Comparison of ENCODE assay signal across 8 cellular contexts in the genomic region with DNA sequence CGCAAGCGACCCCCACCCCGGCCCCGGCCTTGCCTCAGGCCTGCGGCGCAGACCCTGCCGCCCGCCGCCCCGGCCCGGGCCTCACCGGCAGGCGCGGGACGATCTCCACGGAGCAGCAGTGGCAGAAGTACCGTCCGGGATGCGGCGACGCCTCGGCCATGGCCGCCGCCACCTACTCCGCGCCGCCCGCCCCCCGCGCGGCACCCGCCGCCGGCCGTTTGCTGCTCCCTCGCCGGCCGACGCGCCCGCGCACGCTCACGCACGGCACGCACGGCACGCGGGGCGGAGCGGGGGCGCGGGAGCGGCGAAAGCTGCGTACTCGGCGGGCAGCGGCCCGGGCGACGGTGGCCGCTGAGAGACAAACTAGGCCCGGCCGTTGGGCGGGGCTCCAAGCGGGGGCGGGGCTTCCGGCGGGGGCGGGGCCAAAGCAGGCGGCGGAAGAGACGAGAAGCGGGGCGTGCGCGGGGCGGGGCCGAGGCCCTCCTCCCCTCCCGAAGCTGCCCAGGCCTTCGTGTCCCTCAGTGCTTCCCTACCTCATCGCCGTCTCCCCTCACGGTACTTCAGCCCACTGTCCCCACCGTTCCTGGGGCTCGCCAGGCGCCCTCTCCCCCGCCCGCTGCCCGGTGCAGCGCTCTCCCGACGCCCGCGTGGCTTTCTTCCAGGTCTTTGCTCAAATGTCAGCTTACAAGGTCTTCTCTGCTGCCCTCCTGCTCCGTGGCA. TPM values are rescaled to one million over a fixed set of nuclear protein-coding genes. Genes with fewer than 3 reads are reported as not detected.
DNase-seq lines count a peak whose midpoint lies in the region; ATAC-seq and TF ChIP-seq lines count a peak whose summit lies in the region.

RNF126 (minus strand) TSS at position 253 of the 720 bp plus-strand sequence; CDS start at position 160, 93 bp downstream.

- H3K36me3 ChIP-seq in right atrium auricular region (no peaks in the 10 kb centered on the region), urinary bladder (ENCODE audit: insufficient read depth) (no peaks in the 10 kb centered on the region)

- H3K27ac ChIP-seq in angular gyrus (ENCODE audit: low read depth, low read length) (peak within 1 kb of the TSS; percentile 98), right atrium auricular region (peak within 1 kb of the TSS; percentile 94 to 96), urinary bladder (ENCODE audit: low read depth) (peak within 1 kb of the TSS; percentile 83)

- H3K4me1 ChIP-seq in right atrium auricular region = peaks cover 0 to 62% of the 10 kb centered on the region in 2 donors
- no peaks in the 10 kb centered on the region for H3K4me1 ChIP-seq in urinary bladder (ENCODE audit: insufficient read depth)

- whole genome bisulfite sequencing in urinary bladder = 2% methylated on average over 97 of the region's 97 CpGs

- no peak for TF ChIP-seq CTCF in GM12864 (IDR thresholded peaks at IDR 0.05; ENCODE audit: low read depth, low read length, missing control alignments)
- no peak for TF ChIP-seq CTCF in right atrium auricular region (IDR thresholded peaks at IDR 0.05)

- H3K27me3 ChIP-seq in right atrium auricular region = no peaks in the 10 kb centered on the region

- DNase-seq in GM12864 (ENCODE audit: low read depth) (peak; percentile 60), NCI-H187 (lab: John Stamatoyannopoulos, UW) (peak; percentile 82 to 89), right atrium auricular region (ENCODE audit: low spot score) (peak; percentile 94), pulmonary artery endothelial cell (ENCODE audit: low read depth, low spot score) (peak; percentile 63)

- intact Hi-C loops in T-helper 2 cell treated with Interferon-gamma antibody and Interleukin-4, amounts not matched to agents 100 ng/mL and 5 ng/mL, for 36 hours (cut with micrococcal nuclease) = loop anchor here (1.0 to 2.0 kb wide), 5 partner anchors 17 to 152 kb away; partner anchors contain the start of genes BSG, POLRMT and PTBP1

- peak; percentile 69 for ATAC-seq in HG02840 (IDR thresholded peaks at IDR 0.05; ENCODE audit: low FRiP score, unreplicated experiment)

- no peaks in the 10 kb centered on the region for H3K9me3 ChIP-seq in right atrium auricular region

- peak within 1 kb of the TSS; percentile 75 for H3K4me3 ChIP-seq in GM12864 (ENCODE audit: low read depth, low read length)
- peak within 1 kb of the TSS; percentile 93 to 100 for H3K4me3 ChIP-seq in right atrium auricular region
- peak within 1 kb of the TSS; percentile 97 for H3K4me3 ChIP-seq in urinary bladder (ENCODE audit: low read depth, low read length)

RNA-seq across cellular contexts. Expression of gene RNF126, which starts in this region (rescaled TPM):
- 74.1 and 80.9 TPM in 2 replicates for total RNA-seq in T-helper 2 cell treated with Interferon-gamma antibody and Interleukin-4, amounts not matched to agents 100 ng/mL and 5 ng/mL, for 36 hours
- total RNA-seq in right atrium auricular region = 10 to 100 TPM; 53.3 to 68.5 TPM
- total RNA-seq in pulmonary artery endothelial cell = 34.3 and 38.1 TPM in 2 replicates
- 8.6 TPM for total RNA-seq in urinary bladder
- polyA plus RNA-seq in urinary bladder = 41.8 TPM

Comparison
In these comparisons a context has a peak if more than half of its experiments do, and no peak if none do; other contexts are left out.
1. Peak in every context shown above with its lines: DNase-seq, ATAC-seq, H3K4me3 ChIP-seq and H3K27ac ChIP-seq.